ENCODE assay signal across 24 cellular contexts in genomic region chr14:39396448-39396847, GRCh38. TPM values are rescaled to one million over a fixed set of nuclear protein-coding genes. Genes with fewer than 3 reads are reported as not detected.
DNase-seq lines count a peak whose midpoint lies in the region; ATAC-seq and TF ChIP-seq lines count a peak whose summit lies in the region.
"Had no signal": no experiment of that assay in that cellular context is flagged by ENCODE, and none has a peak within 500 bp of the region (broad histone marks: within the 10 kb centered on the region; RNA-seq: fewer than 3 reads in every experiment).

No MANE protein-coding gene starts in this region.

- H3K4me3 ChIP-seq in cardiac fibroblast (replicated peaks in 1 of 2; ENCODE audit: low read depth in 2 of 2, low read length in 2 of 2) = no peak overlapping the region
- no peak overlapping the region for H3K4me3 ChIP-seq in mesenchymal stem cell (ENCODE audit: insufficient read depth in 1 of 2, low read depth in 1 of 2, low read length in 2 of 2)
- H3K4me3 ChIP-seq: BLaER1 treated with 17β-estradiol and CSF1 and Interleukin-3, amounts not matched to agents 10 nM and 100 nM; ovary; right lobe of liver; uterus had no signal

- H3K4me2 ChIP-seq in mesenchymal stem cell (ENCODE audit: low read length, poor library complexity, severe bottlenecking) = no peak overlapping the region
- H3K4me2 ChIP-seq: BLaER1 treated with 17β-estradiol and CSF1 and Interleukin-3, amounts not matched to agents 10 nM and 100 nM had no signal

- H3K27me3 ChIP-seq in mesenchymal stem cell (ENCODE audit: control insufficient read depth in 1 of 2, insufficient read depth in 1 of 2, low read length in 2 of 2) = no peaks in the 10 kb centered on the region
- H3K27me3 ChIP-seq: BLaER1 treated with 17β-estradiol and CSF1 and Interleukin-3, amounts not matched to agents 10 nM and 100 nM; brain microvascular endothelial cell; ovary; right lobe of liver; uterus had no signal

- H3K27ac ChIP-seq in mesenchymal stem cell (ENCODE audit: low read length, poor library complexity, severe bottlenecking) = no peak overlapping the region
- H3K27ac ChIP-seq: BLaER1 treated with 17β-estradiol and CSF1 and Interleukin-3, amounts not matched to agents 10 nM and 100 nM; brain microvascular endothelial cell; ovary; right lobe of liver; uterus had no signal

- H2BK5ac ChIP-seq in mesenchymal stem cell (ENCODE audit: low read depth, low read length, poor library complexity, severe bottlenecking) = no peak overlapping the region

- H3K14ac ChIP-seq in mesenchymal stem cell (ENCODE audit: low read length in 2 of 2) = no peak overlapping the region

- no peak for TF ChIP-seq CTCF in cardiac fibroblast (IDR thresholded peaks at IDR 0.05; ENCODE audit: low read depth, low read length)

- H3K18ac ChIP-seq in mesenchymal stem cell (ENCODE audit: low read depth in 1 of 2, low read length in 2 of 2) = no peak overlapping the region

- no peak overlapping the region for H4K91ac ChIP-seq in mesenchymal stem cell (ENCODE audit: low read length)

- no peak overlapping the region for H2AFZ ChIP-seq in mesenchymal stem cell (ENCODE audit: low read depth, low read length)

- no peaks in the 10 kb centered on the region for H3K4me1 ChIP-seq in mesenchymal stem cell (ENCODE audit: control insufficient read depth, insufficient read depth, low read depth, low read length)
- H3K4me1 ChIP-seq: BLaER1 treated with 17β-estradiol and CSF1 and Interleukin-3, amounts not matched to agents 10 nM and 100 nM; right lobe of liver; uterus had no signal

- peaks cover 4% of the 10 kb centered on the region for H3K79me1 ChIP-seq in mesenchymal stem cell (replicated peaks; ENCODE audit: low read length, poor library complexity, severe bottlenecking)

- H3K9ac ChIP-seq in mesenchymal stem cell (ENCODE audit: low read length) = no peak overlapping the region
- H3K9ac ChIP-seq: BLaER1 treated with 17β-estradiol and CSF1 and Interleukin-3, amounts not matched to agents 10 nM and 100 nM had no signal

- TF ChIP-seq POLR2A in erythroblast (IDR thresholded peaks at IDR 0.05; ENCODE audit: low read length) = no peak

- no peak overlapping the region for H2AK5ac ChIP-seq in mesenchymal stem cell (ENCODE audit: low read length, severe bottlenecking)

- H2BK15ac ChIP-seq in mesenchymal stem cell (ENCODE audit: low read depth, poor library complexity, severe bottlenecking) = no peak overlapping the region

- H3K36me3 ChIP-seq in mesenchymal stem cell (ENCODE audit: control insufficient read depth in 1 of 2, insufficient read depth in 2 of 2, low read depth in 1 of 2, low read length in 2 of 2) = peaks cover 6 to 71% of the 10 kb centered on the region in 2 experiments
- H3K36me3 ChIP-seq: ovary, uterus had no signal

- no peak overlapping the region for H4K8ac ChIP-seq in mesenchymal stem cell (ENCODE audit: low read length)

- no peaks in the 10 kb centered on the region for H3K9me3 ChIP-seq in mesenchymal stem cell (ENCODE audit: control insufficient read depth, low read length)
- H3K9me3 ChIP-seq: BLaER1 treated with 17β-estradiol and CSF1 and Interleukin-3, amounts not matched to agents 10 nM and 100 nM; ovary; right lobe of liver; uterus had no signal

- DNase-seq in SIG-M5 treated with dmso at 0.1 percent for 504 hours (lab: John Stamatoyannopoulos, UW; ENCODE audit: unreplicated experiment) (peak; percentile 21), SIG-M5 (lab: John Stamatoyannopoulos, UW) (no peak), NCI-H69 (lab: John Stamatoyannopoulos, UW) (peak; percentile 24), cardiac fibroblast (ENCODE audit: low read depth in 2 of 2) (peak; percentile 17 to 66), mesenchymal stem cell (peak; percentile 15), erythroblast (lab: John Stamatoyannopoulos, UW) (no peak), NAMALWA (ENCODE audit: low spot score) (no peak)
- DNase-seq: activated B cell treated with CpG ODN at 0.5 μM for 24 hours; activated CD8-positive, alpha-beta memory T cell treated with anti-CD3 and anti-CD28 coated beads for 24 hours; activated naive CD8-positive, alpha-beta T cell treated with anti-CD3 and anti-CD28 coated beads, Interleukin-2, amount 10 ng/mL, durations not matched to agents 7 days and 5 days; activated T-cell treated with anti-CD3 and anti-CD28 coated beads, Interleukin-2, amount 50 U/mL, for 4 hours; brain microvascular endothelial cell; Calu3; head of caudate nucleus; natural killer cell; NCI-H1092 treated with DMSO at 0.1 percent for 48 hours; NCI-H2029; NCI-H446 treated with DMSO at 0.1 percent for 48 hours; NK-92 treated with Interleukin-12 subunit alpha and Interleukin-12 subunit beta, amount 100 ng/mL, for 24 hours; ovary; right lobe of liver; uterus had no signal

- no peak overlapping the region for H2BK120ac ChIP-seq in mesenchymal stem cell (ENCODE audit: low read depth, low read length)

- ATAC-seq in HG02759 (IDR thresholded peaks at IDR 0.05; ENCODE audit: unreplicated experiment) = no peak
- ATAC-seq: activated T-cell treated with anti-CD3 and anti-CD28 coated beads, Interleukin-2, amount 50 U/mL, for 4 hours; natural killer cell; right lobe of liver had no signal

- H2BK12ac ChIP-seq in mesenchymal stem cell (ENCODE audit: low read length in 2 of 2) = no peak overlapping the region

- H3K4ac ChIP-seq in mesenchymal stem cell (ENCODE audit: low read depth in 1 of 2, low read length in 2 of 2) = no peak overlapping the region

- no peak overlapping the region for H3K23ac ChIP-seq in mesenchymal stem cell (ENCODE audit: low read length in 2 of 2)

RNA-seq across cellular contexts. Expression of gene FBXO33, which starts 35.8 kb away (rescaled TPM):
- polyA plus RNA-seq in mesenchymal stem cell (2013, experiment 1 of 2) = 10.4 TPM
- polyA plus RNA-seq in mesenchymal stem cell (2013, experiment 2 of 2) = 11.3 TPM

Comparison
In these comparisons a context has a peak if more than half of its experiments do, and no peak if none do; other contexts are left out.
1. DNase-seq: peak in SIG-M5 treated with dmso at 0.1 percent for 504 hours (single experiment), NCI-H69 (single experiment), cardiac fibroblast (2 of 2) and mesenchymal stem cell (single experiment); none in SIG-M5 (single experiment), erythroblast (0 of 2) and NAMALWA (single experiment).